In the genomic region with DNA sequence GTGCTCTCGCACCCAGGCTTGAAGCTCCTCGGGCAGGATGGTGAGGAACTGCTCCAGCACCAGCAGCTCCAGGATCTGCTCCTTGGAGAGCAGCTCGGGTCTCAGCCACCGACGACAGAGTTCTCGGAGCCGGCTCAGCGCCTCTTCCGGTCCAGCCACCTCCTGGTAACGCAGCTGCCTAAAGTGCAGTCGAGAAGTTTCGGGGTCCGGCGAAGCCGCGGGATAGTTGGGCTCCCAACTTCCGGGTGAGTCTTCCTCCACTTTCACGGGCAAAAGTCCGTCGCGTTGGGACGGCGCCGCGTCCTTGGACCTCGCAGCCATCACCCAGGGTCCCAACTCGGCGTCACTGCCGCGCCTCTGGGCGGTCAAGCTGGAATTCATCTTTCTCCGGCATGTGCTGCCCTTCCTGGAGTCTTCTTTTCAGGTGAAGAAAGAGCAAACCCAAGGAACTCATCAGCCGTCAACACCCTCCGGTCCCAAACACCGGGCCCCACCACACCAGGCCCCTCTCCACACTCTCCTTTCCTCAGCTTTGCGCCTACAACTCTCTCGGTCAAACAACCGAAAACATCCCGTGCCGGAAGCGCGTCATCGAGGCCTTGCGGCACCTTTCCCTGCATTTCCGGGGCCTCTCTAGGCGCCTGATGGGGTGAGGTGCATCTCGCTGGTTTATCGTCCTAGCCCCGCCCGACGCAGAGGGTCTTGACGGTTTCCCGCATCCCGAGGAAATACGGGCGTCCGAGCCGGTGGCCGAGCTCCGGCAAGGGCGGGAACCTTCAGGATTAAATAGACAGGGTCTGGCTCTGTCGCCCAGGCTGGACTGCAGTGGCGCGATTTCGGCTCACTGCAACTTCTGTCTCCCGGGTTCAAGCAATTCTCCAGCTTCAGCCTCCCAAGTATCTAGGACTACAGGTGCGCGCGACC, we compare ENCODE assay signal across 8 cellular contexts. TPM values are rescaled to one million over a fixed set of nuclear protein-coding genes. Genes with fewer than 3 reads are reported as not detected.
DNase-seq lines count a peak whose midpoint lies in the region; ATAC-seq and TF ChIP-seq lines count a peak whose summit lies in the region.

TSS of gene ZNF394 (minus strand) at position 569 of the 924 bp plus-strand sequence. CDS start at position 381, 188 bp downstream.

- H3K4me1 ChIP-seq in Panc1 (ENCODE audit: control insufficient read depth, insufficient read depth, low read length): peaks cover 5% of the 10 kb centered on the region
- H3K4me1 ChIP-seq in esophagus (ENCODE audit: control insufficient read depth in 2 of 2, insufficient read depth in 2 of 2, low read length in 1 of 2): peaks cover 3 to 5% of the 10 kb centered on the region in 2 donors
- peaks cover 15 to 17% of the 10 kb centered on the region in 2 donors for H3K4me1 ChIP-seq in mucosa of rectum (ENCODE audit: control insufficient read depth in 2 of 2, insufficient read depth in 2 of 2, low read length in 2 of 2)

- H3K36me3 Mint-ChIP-seq in activated T-cell treated with anti-CD3 and anti-CD28 coated beads, Interleukin-2, amount 50 U/mL, for 4 hours (ENCODE audit: insufficient read depth): peaks cover 13% of the 10 kb centered on the region

- H3K27me3 ChIP-seq in Panc1 (ENCODE audit: control insufficient read depth, insufficient read depth, low read length) (no peaks in the 10 kb centered on the region), esophagus (ENCODE audit: control insufficient read depth in 1 of 2, insufficient read depth in 2 of 2, low read length in 2 of 2) (no peaks in the 10 kb centered on the region), mucosa of rectum (ENCODE audit: control insufficient read depth in 2 of 2, insufficient read depth in 2 of 2, low read length in 2 of 2) (no peaks in the 10 kb centered on the region)

- in situ Hi-C loops in Panc1 (cut with HindIII; ENCODE audit: low pct_unique_long_range_greater_than_20kb, low sequenced_read_pairs): no loop called here

- CTCF ChIA-PET in Panc1 (lab: Charles Lee): interaction anchor here (0.6 kb wide), 2 partner anchors 23 to 24 kb away, joined by 4 to 6 read pairs; no protein-coding TSS in a partner anchor

- no peaks in the 10 kb centered on the region for H3K9me3 Mint-ChIP-seq in activated T-cell treated with anti-CD3 and anti-CD28 coated beads, Interleukin-2, amount 50 U/mL, for 4 hours

- POLR2A ChIA-PET in Panc1 (lab: Charles Lee): interaction anchor here (0.6 kb wide), 1 partner anchor 39 kb away, joined by 4 read pairs; no protein-coding TSS in a partner anchor

- peak within 1 kb of the TSS; percentile 97 to 99 for H3K9ac ChIP-seq in mucosa of rectum (ENCODE audit: low read depth in 1 of 2, low read length in 2 of 2)

- DNase-seq in D341Med (ENCODE audit: low spot score): peak; percentile 91
- peak; percentile 89 for DNase-seq in Jurkat, Clone E6-1 (ENCODE audit: low read depth, low spot score)
- peak; percentile 87 for DNase-seq in Panc1 (ENCODE audit: low read depth, low spot score)
- peak; percentile 81 for DNase-seq in activated T-cell treated with anti-CD3 and anti-CD28 coated beads, Interleukin-2, amount 50 U/mL, for 4 hours
- DNase-seq in stimulated activated CD8-positive, alpha-beta memory T cell treated with anti-CD3 and anti-CD28 coated beads, Interleukin-4, amount 100 ng/mL, for 4 hours (ENCODE audit: low read depth in 2 of 2, low spot score in 1 of 2): peak; percentile 78 to 79

- H3K9me3 ChIP-seq in Panc1 (ENCODE audit: control insufficient read depth, insufficient read depth, low read depth, low read length) (peaks cover 4% of the 10 kb centered on the region; the same call in 1 of the 2 replicates), esophagus (ENCODE audit: control insufficient read depth in 2 of 2, insufficient read depth in 1 of 2, low read depth in 1 of 2, low read length in 1 of 2) (peaks cover 0 to 5% of the 10 kb centered on the region in 2 donors), mucosa of rectum (ENCODE audit: control insufficient read depth in 2 of 2, low read length in 2 of 2) (no peaks in the 10 kb centered on the region)

- 0% methylated on average over 67 to 69 of the region's 69 CpGs for WGBS in esophagus, 2 donors

- H3K4me1 Mint-ChIP-seq in activated T-cell treated with anti-CD3 and anti-CD28 coated beads, Interleukin-2, amount 50 U/mL, for 4 hours (ENCODE audit: low read depth): peaks cover 22% of the 10 kb centered on the region

- peak within 1 kb of the TSS; percentile 90 for H3K27ac ChIP-seq in Panc1 (ENCODE audit: low read length)
- H3K27ac ChIP-seq in esophagus (ENCODE audit: low read depth in 2 of 2, low read length in 1 of 2): peak within 1 kb of the TSS; percentile 95 to 99
- H3K27ac ChIP-seq in mucosa of rectum (ENCODE audit: low read depth in 2 of 2, low read length in 2 of 2): peak within 1 kb of the TSS; percentile 96 to 98

- H3K27me3 Mint-ChIP-seq in activated T-cell treated with anti-CD3 and anti-CD28 coated beads, Interleukin-2, amount 50 U/mL, for 4 hours (ENCODE audit: low read depth): no peaks in the 10 kb centered on the region

- intact Hi-C loops in Panc1 (cut with micrococcal nuclease; ENCODE audit: unreplicated experiment): loop anchor here (10.0 kb wide), 1 partner anchor 55 kb away; the partner anchor contains the start of genes FAM200A and ZNF655

- no peak for TF ChIP-seq CTCF in Panc1 (IDR thresholded peaks at IDR 0.05)

- ATAC-seq in GM21526 (IDR thresholded peaks at IDR 0.05; ENCODE audit: low FRiP score, unreplicated experiment) (peak; percentile 44), Panc1 (peak; percentile 75)
- ATAC-seq in activated T-cell treated with anti-CD3 and anti-CD28 coated beads, Interleukin-2, amount 50 U/mL, for 4 hours: peak; percentile 47 to 51

- no peaks in the 10 kb centered on the region; the same call in none of the 2 replicates for H3K36me3 ChIP-seq in Panc1 (ENCODE audit: control insufficient read depth, insufficient read depth, low read length)
- H3K36me3 ChIP-seq in esophagus (ENCODE audit: control insufficient read depth in 2 of 2, insufficient read depth in 2 of 2, low read length in 1 of 2): peaks cover 5 to 7% of the 10 kb centered on the region in 2 donors
- peaks cover 5 to 7% of the 10 kb centered on the region in 2 donors for H3K36me3 ChIP-seq in mucosa of rectum (ENCODE audit: control insufficient read depth in 2 of 2, insufficient read depth in 2 of 2, low read length in 2 of 2)

- BruUV-seq in Panc1 (replicated peaks; lab: Mats Ljungman, UMichigan): TSS peak; percentile 97

- H3K4me3 Mint-ChIP-seq in activated T-cell treated with anti-CD3 and anti-CD28 coated beads, Interleukin-2, amount 50 U/mL, for 4 hours: peak within 1 kb of the TSS; percentile 94

- peak within 1 kb of the TSS; percentile 97 for H3K4me3 ChIP-seq in Jurkat, Clone E6-1 (ENCODE audit: low read length)
- H3K4me3 ChIP-seq in Panc1 (ENCODE audit: low read depth in 2 of 2, low read length in 2 of 2) (peak within 1 kb of the TSS; percentile 98 to 100), esophagus (ENCODE audit: low read depth in 1 of 2, low read length in 2 of 2) (peak within 1 kb of the TSS; percentile 92 to 99), mucosa of rectum (ENCODE audit: low read length in 2 of 2) (peak within 1 kb of the TSS; percentile 96 to 98)

RNA-seq across cellular contexts. Expression of gene ZNF394, which starts in this region (rescaled TPM):
- polyA plus RNA-seq in Jurkat, Clone E6-1 (2012; ENCODE audit: insufficient read depth, insufficient read length): 15.6 TPM
- 20.0 TPM for total RNA-seq in Panc1 (2021; ENCODE audit: unreplicated experiment)
- 14.4 TPM for polyA plus RNA-seq in Panc1 (2012; ENCODE audit: insufficient read length)
- total RNA-seq in activated T-cell treated with anti-CD3 and anti-CD28 coated beads, Interleukin-2, amount 50 U/mL, for 4 hours: 10 to 100 TPM; 32.0 to 38.1 (median 34.8) TPM
- polyA plus RNA-seq in esophagus: 10 to 100 TPM; 15.2 to 19.8 TPM

Comparison
In these comparisons a context has a peak if more than half of its experiments do, and no peak if none do; other contexts are left out.
1. Peak in every context shown above with its lines: DNase-seq, ATAC-seq, H3K4me3 ChIP-seq and H3K27ac ChIP-seq.